ENCODE assay signal across 8 cellular contexts in the genomic region with DNA sequence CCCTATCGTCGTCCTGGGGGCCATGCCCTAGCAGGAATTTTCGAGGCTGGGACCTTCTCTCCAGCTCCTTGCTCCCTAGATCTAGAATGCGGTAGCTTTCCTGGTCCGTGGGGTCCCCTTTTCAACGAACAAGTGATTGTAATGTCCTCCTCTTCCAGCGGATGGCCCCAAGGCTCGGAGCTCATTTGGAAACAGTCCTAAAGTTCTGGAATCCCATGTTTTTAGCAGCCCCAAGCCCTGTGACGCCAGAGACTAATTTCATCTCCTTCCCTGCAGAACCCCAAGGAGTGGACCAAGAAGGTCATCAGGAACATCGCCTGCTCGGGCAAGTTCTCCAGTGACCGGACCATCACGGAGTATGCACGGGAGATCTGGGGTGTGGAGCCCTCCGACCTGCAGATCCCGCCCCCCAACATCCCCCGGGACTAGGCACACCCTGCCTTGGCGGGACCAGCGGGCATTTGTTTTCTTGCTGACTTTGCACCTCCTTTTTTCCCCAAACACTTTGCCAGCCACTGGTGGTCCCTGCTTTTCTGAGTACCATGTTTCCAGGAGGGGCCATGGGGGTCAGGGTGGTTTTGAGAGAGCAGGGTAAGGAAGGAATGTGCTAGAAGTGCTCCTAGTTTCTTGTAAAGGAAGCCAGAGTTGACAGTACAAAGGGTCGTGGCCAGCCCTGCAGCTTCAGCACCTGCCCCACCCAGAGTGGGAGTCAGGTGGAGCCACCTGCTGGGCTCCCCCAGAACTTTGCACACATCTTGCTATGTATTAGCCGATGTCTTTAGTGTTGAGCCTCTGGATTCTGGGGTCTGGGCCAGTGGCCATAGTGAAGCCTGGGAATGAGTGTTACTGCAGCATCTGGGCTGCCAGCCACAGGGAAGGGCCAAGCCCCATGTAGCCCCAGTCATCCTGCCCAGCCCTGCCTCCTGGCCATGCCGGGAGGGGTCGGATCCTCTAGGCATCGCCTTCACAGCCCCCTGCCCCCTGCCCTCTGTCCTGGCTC. TPM values are rescaled to one million over a fixed set of nuclear protein-coding genes. Genes with fewer than 3 reads are reported as not detected.
DNase-seq lines count a peak whose midpoint lies in the region; ATAC-seq, FAIRE-seq and TF ChIP-seq lines count a peak whose summit lies in the region.

No MANE protein-coding gene starts in this region.

- H3K4me3 ChIP-seq in epithelial cell of esophagus (ENCODE audit: low read length) = no peak overlapping the region
- no peak overlapping the region for H3K4me3 ChIP-seq in neural progenitor cell

- H3F3A ChIP-seq in neural progenitor cell (ENCODE audit: low read depth) = peaks cover 7% of the 10 kb centered on the region

- in situ Hi-C loops in SK-MEL-5 (cut with HindIII; ENCODE audit: low pct_unique_long_range_greater_than_20kb, low sequenced_read_pairs) = no loop called here

- intact Hi-C loops in Right ventricle myocardium inferior (cut with DNase I) = loop anchor here (5.0 to 10.0 kb wide), 2 partner anchors 101 to 242 kb away; a partner anchor contains a TSS
- intact Hi-C loops in Right ventricle myocardium superior (cut with DNase I) = loop anchor here (5.0 kb wide), 1 partner anchor 101 kb away; no protein-coding TSS in a partner anchor

- peaks cover 7% of the 10 kb centered on the region for H3K36me3 Mint-ChIP-seq in neural progenitor cell

- no peak overlapping the region for H3K27ac ChIP-seq in neural progenitor cell

- no peak overlapping the region for H3K4me2 ChIP-seq in neural progenitor cell

- no peak for FAIRE-seq in HTR-8/SVneo (lab: Jason Lieb, UNC)

- peak; percentile 50 for DNase-seq in Right ventricle myocardium inferior (ENCODE audit: missing footprints)
- DNase-seq in Right ventricle myocardium superior = no peak
- peak; percentile 36 for DNase-seq in SK-MEL-5 (ENCODE audit: low read depth, low spot score)
- peak; percentile 22 for DNase-seq in epithelial cell of esophagus (ENCODE audit: low read depth)
- peak; percentile 34 for DNase-seq in neural progenitor cell (ENCODE audit: low spot score)
- DNase-seq in HTR-8/SVneo (ENCODE audit: insufficient read length, low spot score) = no peak

- no peak overlapping the region for H3K27ac Mint-ChIP-seq in neural progenitor cell

- no peak overlapping the region for H3K9ac ChIP-seq in neural progenitor cell

- H3K27me3 ChIP-seq in neural progenitor cell = no peaks in the 10 kb centered on the region

- H3K79me2 ChIP-seq in neural progenitor cell (ENCODE audit: low read depth) = no peaks in the 10 kb centered on the region

- no peaks in the 10 kb centered on the region for H3K4me1 Mint-ChIP-seq in neural progenitor cell

- H3K9me3 ChIP-seq in neural progenitor cell (ENCODE audit: low read depth) = no peaks in the 10 kb centered on the region

- no peaks in the 10 kb centered on the region for H3K9me3 Mint-ChIP-seq in neural progenitor cell

- peaks cover 2% of the 10 kb centered on the region for H3K27me3 Mint-ChIP-seq in neural progenitor cell (ENCODE audit: insufficient read depth, low read depth)

- no peak overlapping the region for H3K4me3 Mint-ChIP-seq in neural progenitor cell

- H2AFZ ChIP-seq in neural progenitor cell (replicated peaks) = no peak overlapping the region

- TF ChIP-seq CTCF in epithelial cell of esophagus (IDR thresholded peaks at IDR 0.05; ENCODE audit: insufficient read depth, low read depth, low read length, missing control alignments) = peak; percentile 44
- TF ChIP-seq CTCF in neural progenitor cell (IDR thresholded peaks at IDR 0.05) = peak; percentile 43

- H3K4me1 ChIP-seq in neural progenitor cell = no peaks in the 10 kb centered on the region

- peaks cover 8% of the 10 kb centered on the region for H4K20me1 ChIP-seq in neural progenitor cell (ENCODE audit: low read depth)

- no peaks in the 10 kb centered on the region for H3K36me3 ChIP-seq in neural progenitor cell

- ATAC-seq in Right ventricle myocardium inferior = no peak
- ATAC-seq in Right ventricle myocardium superior (ENCODE audit: poor library complexity) = no peak
- ATAC-seq in HG02642 (IDR thresholded peaks at IDR 0.05; ENCODE audit: poor library complexity, unreplicated experiment) = peak; percentile 42
- ATAC-seq in GM18520 (IDR thresholded peaks at IDR 0.05; ENCODE audit: unreplicated experiment) = no peak

RNA-seq across cellular contexts. Expression of a gene that starts 48.5 kb away (rescaled TPM):
- total RNA-seq in Right ventricle myocardium inferior (174 TPM), Right ventricle myocardium superior (170 TPM), neural progenitor cell (ENCODE audit: low replicate concordance) (40.9 and 76.7 TPM in 2 replicates)
- total RNA-seq in SK-MEL-5 (2014; rRNA removed; shearing (Covaris generic)) = 404 and 446 TPM in 2 replicates
- polyA plus RNA-seq in SK-MEL-5 (2015; cell fraction: cytosol; rRNA removed) = 618 and 744 TPM in 2 replicates
- polyA plus RNA-seq in SK-MEL-5 (2015; cell fraction: nucleus; rRNA removed) = 1,362 and 1,434 TPM in 2 replicates

Comparison
In these comparisons a context has a peak if more than half of its experiments do, and no peak if none do; other contexts are left out.
1. DNase-seq: peak in Right ventricle myocardium inferior (single experiment), SK-MEL-5 (single experiment), epithelial cell of esophagus (single experiment) and neural progenitor cell (single experiment); none in Right ventricle myocardium superior (single experiment) and HTR-8/SVneo (single experiment).